In genomic region chr20:44398303-44398702, GRCh38 we compare ENCODE assay signal across 14 cellular contexts. TPM values are rescaled to one million over a fixed set of nuclear protein-coding genes. Genes with fewer than 3 reads are reported as not detected.
DNase-seq lines count a peak whose midpoint lies in the region; ATAC-seq and TF ChIP-seq lines count a peak whose summit lies in the region.
"Had no signal": no experiment of that assay in that cellular context is flagged by ENCODE, and none has a peak within 500 bp of the region (broad histone marks: within the 10 kb centered on the region; RNA-seq: fewer than 3 reads in every experiment).

No MANE protein-coding gene starts in this region.

- no peak overlapping the region for H3K56ac ChIP-seq in IMR-90 (ENCODE audit: extremely low read depth, insufficient read depth, low read length)

- H4K8ac ChIP-seq in IMR-90 (ENCODE audit: low read depth in 2 of 2, low read length in 2 of 2) = no peak overlapping the region

- H2BK15ac ChIP-seq in IMR-90 (ENCODE audit: low read depth, low read length) = no peak overlapping the region

- H3K27me3 ChIP-seq in IMR-90 (ENCODE audit: control insufficient read depth, insufficient read depth, low read length) = peaks cover 46% of the 10 kb centered on the region

- CTCF ChIA-PET in AG04449 (lab: Yijun Ruan, JAX) = interaction anchor here (0.6 to 6.0 kb wide), 6 partner anchors 9 to 258 kb away, joined by 3 to 50 read pairs (median 4); no protein-coding TSS in a partner anchor
- CTCF ChIA-PET in IMR-90 (lab: Yijun Ruan, JAX) = no interaction called here

- no peaks in the 10 kb centered on the region for H3K79me1 ChIP-seq in IMR-90 (ENCODE audit: low read depth in 1 of 2, low read length in 2 of 2)

- H4K5ac ChIP-seq in IMR-90 (ENCODE audit: low read depth, low read length) = no peak overlapping the region

- TF ChIP-seq RAD21 in IMR-90 (IDR thresholded peaks at IDR 0.05; ENCODE audit: low read length) = no peak

- no peak overlapping the region for H2AK9ac ChIP-seq in IMR-90 (replicated peaks; ENCODE audit: low read depth, low read length, poor library complexity)

- dilution Hi-C loops in IMR-90 (cut with HindIII; ENCODE audit: low sequenced_read_pairs, unreplicated experiment) = loop anchor here (10.0 kb wide), 1 partner anchor 66 kb away; no protein-coding TSS in a partner anchor

- no peak overlapping the region for H3K23ac ChIP-seq in IMR-90 (ENCODE audit: low read depth, low read length)

- ATAC-seq in IMR-90 (ENCODE audit: low read depth) (no peak), sciatic nerve (no peak), GM19035 (IDR thresholded peaks at IDR 0.05; ENCODE audit: unreplicated experiment) (no peak), GM19324 (IDR thresholded peaks at IDR 0.05; ENCODE audit: low FRiP score, unreplicated experiment) (no peak)
- ATAC-seq: SK-N-SH treated with all-trans-retinoic acid at 6 μM for 48 hours had no signal

- H3K4me1 ChIP-seq in IMR-90 (ENCODE audit: control insufficient read depth, insufficient read depth, low read length) = no peaks in the 10 kb centered on the region
- H3K4me1 ChIP-seq: HAP-1 had no signal

- POLR2A ChIA-PET in AG04449 (lab: Yijun Ruan, JAX) (no interaction called here), IMR-90 (lab: Charles Lee; ENCODE audit: unreplicated experiment) (no interaction called here)

- intact Hi-C loops in IMR-90 (cut with micrococcal nuclease) = no loop called here
- intact Hi-C loops in sciatic nerve (cut with DNase I) = no loop called here

- H3K14ac ChIP-seq in IMR-90 (replicated peaks; ENCODE audit: low read depth, low read length) = no peak overlapping the region

- H2BK5ac ChIP-seq in IMR-90 (ENCODE audit: low read depth, low read length, poor library complexity, severe bottlenecking) = no peak overlapping the region

- no peaks in the 10 kb centered on the region for H3K9me3 ChIP-seq in IMR-90 (ENCODE audit: control insufficient read depth, insufficient read depth, low read length)
- H3K9me3 ChIP-seq: HAP-1 had no signal

- no peak for TF ChIP-seq POLR2A in IMR-90 (IDR thresholded peaks at IDR 0.05; ENCODE audit: low read depth, low read length)

- TF ChIP-seq CTCF in AG04449 (IDR thresholded peaks at IDR 0.05; ENCODE audit: insufficient read depth, low read length, missing control alignments) = no peak
- TF ChIP-seq CTCF in IMR-90 (conservative IDR thresholded peaks at IDR 0.05; ENCODE audit: low read depth, low read length) = no peak

- no peaks in the 10 kb centered on the region for H3K36me3 ChIP-seq in IMR-90 (ENCODE audit: control insufficient read depth, insufficient read depth, low read length)
- H3K36me3 ChIP-seq: HAP-1, WERI-Rb-1 had no signal

- in situ Hi-C loops in IMR-90 (cut with MboI; ENCODE audit: low sequenced_read_pairs) = loop anchor here (25.0 kb wide), 1 partner anchor 464 kb away; no protein-coding TSS in a partner anchor

- no peak overlapping the region for H2AK5ac ChIP-seq in IMR-90 (ENCODE audit: low read depth, low read length)

- H4K20me1 ChIP-seq in IMR-90 (ENCODE audit: insufficient read depth, low read length) = no peaks in the 10 kb centered on the region

- H2BK20ac ChIP-seq in IMR-90 (ENCODE audit: low read depth, low read length) = no peak overlapping the region

- no peak overlapping the region for H4K91ac ChIP-seq in IMR-90 (ENCODE audit: insufficient read depth, low read depth, low read length)

- H3K18ac ChIP-seq in IMR-90 (ENCODE audit: low read depth, low read length) = no peak overlapping the region

- H2AFZ ChIP-seq in IMR-90 (replicated peaks; ENCODE audit: low read length, poor library complexity) = no peak overlapping the region

- H2BK120ac ChIP-seq in IMR-90 (ENCODE audit: low read depth, low read length) = no peak overlapping the region

- WGBS in IMR-90 (ENCODE audit: extremely low coverage in 2 of 2, insufficient read length in 1 of 2), 2 experiments = 44% methylated on average over 2 of the region's 3 CpGs; no CpG with 5 or more reads in 1 of the 2 experiments

- DNase-seq in AG04449 (ENCODE audit: low read depth, low spot score) (peak; percentile 7), IMR-90 (peak; percentile 64), amniotic epithelial cell (ENCODE audit: low read depth) (peak; percentile 90), fibroblast of the conjunctiva (ENCODE audit: low read depth) (peak; percentile 26), sciatic nerve (ENCODE audit: low spot score) (no peak)
- DNase-seq in stimulated activated CD8-positive, alpha-beta memory T cell treated with anti-CD3 and anti-CD28 coated beads, Interleukin-4, amount 100 ng/mL, for 48 hours = no peak
- DNase-seq: cerebellar nuclear complex, WERI-Rb-1 had no signal

- no peak overlapping the region for H3K9ac ChIP-seq in IMR-90 (ENCODE audit: low read depth, low read length)

- H3K27ac ChIP-seq in IMR-90 (ENCODE audit: insufficient read depth, low read length) = no peak overlapping the region
- H3K27ac ChIP-seq: WERI-Rb-1 had no signal

- BruUV-seq in IMR-90 (replicated peaks; lab: Mats Ljungman, UMichigan) = no TSS peak

- no peak overlapping the region for H3K4ac ChIP-seq in IMR-90 (ENCODE audit: low read depth, low read length)

- no peaks in the 10 kb centered on the region for H3K9me1 ChIP-seq in IMR-90 (ENCODE audit: insufficient read depth, low read length)

- H3K4me2 ChIP-seq in IMR-90 (ENCODE audit: low read depth, low read length) = no peak overlapping the region

- H3K4me3 ChIP-seq in AG04449 (ENCODE audit: low read depth, low read length) (no peak overlapping the region), IMR-90 (ENCODE audit: insufficient read depth, low read depth, low read length) (no peak overlapping the region)
- H3K4me3 ChIP-seq: HAP-1 had no signal

TF ChIP-seq in IMR-90, 13 proteins besides CTCF, POLR2A, EP300 and RAD21:
- TF ChIP-seq USF2 (IDR thresholded peaks at IDR 0.05; ENCODE audit: low read depth, low read length) (no peak), RCOR1 (IDR thresholded peaks at IDR 0.05; ENCODE audit: insufficient replicate concordance, low read length) (no peak), BHLHE40 (IDR thresholded peaks at IDR 0.05; ENCODE audit: low read depth, low read length) (no peak), CEBPB (IDR thresholded peaks at IDR 0.05; ENCODE audit: low read depth, low read length) (peak; percentile 74), MXI1 (IDR thresholded peaks at IDR 0.05; ENCODE audit: borderline replicate concordance, low read depth, low read length) (no peak)

RNA-seq across cellular contexts. Expression of gene HNF4A, which starts 42.8 kb away (rescaled TPM):
- total RNA-seq in IMR-90 (2012; rRNA removed) (not detected in 2 replicates), sciatic nerve (not detected)
- not detected in 2 replicates for polyA plus RNA-seq in IMR-90 (2012; rRNA removed)
- not detected in 2 replicates for polyA plus RNA-seq in IMR-90 (2012; cell fraction: cytosol; rRNA removed)
- not detected in 2 replicates for polyA plus RNA-seq in IMR-90 (2012; cell fraction: nucleus; rRNA removed; ENCODE audit: low replicate concordance)
- total RNA-seq: omental fat pad, subcutaneous adipose tissue had no signal

Comparison
In these comparisons a context has a peak if more than half of its experiments do, and no peak if none do; other contexts are left out.
1. DNase-seq: peak in AG04449 (single experiment), IMR-90 (single experiment), amniotic epithelial cell (single experiment) and fibroblast of the conjunctiva (single experiment); none in sciatic nerve (single experiment) and stimulated activated CD8-positive, alpha-beta memory T cell treated with anti-CD3 and anti-CD28 coated beads, Interleukin-4, amount 100 ng/mL, for 48 hours (single experiment).